In genomic region chr20:50146732-50147662, GRCh38 we compare ENCODE assay signal across 1 cellular context.
TF ChIP-seq lines count a peak whose summit lies in the region.

No MANE protein-coding gene starts in this region.

TF ChIP-seq in HCT116, 20 proteins besides CTCF, POLR2A, EP300 and RAD21:
- TF ChIP-seq ZBTB33 (IDR thresholded peaks at IDR 0.05; ENCODE audit: extremely low read depth, insufficient replicate concordance, low read length) (no peak), ELF1 (IDR thresholded peaks at IDR 0.05; ENCODE audit: borderline replicate concordance, low read depth) (no peak), REST (IDR thresholded peaks at IDR 0.05; ENCODE audit: low read depth) (no peak), TCF7L2 (IDR thresholded peaks at IDR 0.05; ENCODE audit: borderline replicate concordance, extremely low read depth, insufficient read depth, insufficient read length) (no peak), SRF (IDR thresholded peaks at IDR 0.05; ENCODE audit: low read depth) (no peak), ZNF274 (IDR thresholded peaks at IDR 0.05; ENCODE audit: low read depth, low read length) (no peak), ZFX (IDR thresholded peaks at IDR 0.05) (no peak), SIN3A (IDR thresholded peaks at IDR 0.05; ENCODE audit: low read depth) (no peak), FOSL1 (IDR thresholded peaks at IDR 0.05; ENCODE audit: low read depth) (no peak)
TF ChIP-seq in HCT116: peak in this region for 0.
